ENCODE assay signal across 16 cellular contexts in the genomic region with DNA sequence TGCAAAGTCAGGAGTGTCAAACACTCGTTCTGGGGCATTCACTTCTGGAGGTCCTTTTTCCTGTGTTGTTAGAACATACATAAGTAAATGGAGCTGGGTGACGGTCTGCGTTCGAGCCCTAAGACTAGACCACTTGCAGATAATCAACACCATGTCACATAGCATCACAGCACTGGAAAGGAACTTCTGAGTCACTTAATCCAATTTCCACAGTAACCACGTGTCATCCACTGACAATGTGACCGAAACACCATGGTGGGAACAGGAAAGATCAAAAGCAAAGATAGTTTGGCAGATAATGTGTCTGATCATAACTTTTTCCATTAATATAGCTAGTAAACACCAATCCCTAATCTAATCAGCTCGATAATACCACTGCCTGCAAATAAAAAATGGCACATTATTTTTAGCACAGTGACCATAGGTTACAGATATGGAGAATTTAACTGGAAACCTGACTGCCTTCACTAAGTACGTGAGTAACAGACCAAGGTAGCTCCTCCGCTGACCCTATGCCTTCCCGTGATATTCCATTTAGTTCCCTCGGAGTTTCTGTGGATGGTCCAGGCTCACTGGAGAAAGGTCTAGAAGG. TPM values are rescaled to one million over a fixed set of nuclear protein-coding genes. Genes with fewer than 3 reads are reported as not detected.
DNase-seq lines count a peak whose midpoint lies in the region; ATAC-seq and TF ChIP-seq lines count a peak whose summit lies in the region.
"Had no signal": no experiment of that assay in that cellular context is flagged by ENCODE, and none has a peak within 500 bp of the region (broad histone marks: within the 10 kb centered on the region; RNA-seq: fewer than 3 reads in every experiment).

No MANE protein-coding gene starts in this region.

- H3K27ac ChIP-seq in lung (ENCODE audit: low read depth in 1 of 2, low read length in 1 of 2) (peak overlapping the region; percentile 22 to 68), testis (no peak overlapping the region)
- H3K27ac ChIP-seq: C4-2B, VCaP had no signal

- H3K4me3 Mint-ChIP-seq in activated T-helper 1 cell treated with anti-CD3 and anti-CD28 coated beads, Interleukin-12 subunit alpha, Interleukin-12 subunit beta, Interleukin-2, Interleukin-4 antibody, amounts not matched to agents 30 ng/mL and 10 ng/mL and 1 ng/mL, durations not matched to agents 14 hours and 24 hours and 36 hours = no peak overlapping the region

- no peaks in the 10 kb centered on the region for H3K9me3 Mint-ChIP-seq in activated T-helper 1 cell treated with anti-CD3 and anti-CD28 coated beads, Interleukin-12 subunit alpha, Interleukin-12 subunit beta, Interleukin-2, Interleukin-4 antibody, amounts not matched to agents 30 ng/mL and 10 ng/mL and 1 ng/mL, durations not matched to agents 14 hours and 24 hours and 36 hours

- TF ChIP-seq CTCF in lung (IDR thresholded peaks at IDR 0.05; ENCODE audit: control extremely low read depth, extremely low read depth) (no peak), testis (IDR thresholded peaks at IDR 0.05) (no peak)

- H3K9me3 ChIP-seq in lung (ENCODE audit: control insufficient read depth in 2 of 2, insufficient read depth in 1 of 2, low read length in 1 of 2) (no peaks in the 10 kb centered on the region), testis (no peaks in the 10 kb centered on the region)

- H3K36me3 ChIP-seq in lung (ENCODE audit: control insufficient read depth in 2 of 2, insufficient read depth in 2 of 2, low read length in 2 of 2) = peaks cover 2% of the 10 kb centered on the region in 2 donors
- no peaks in the 10 kb centered on the region for H3K36me3 ChIP-seq in testis (ENCODE audit: low read depth, missing control alignments)

- intact Hi-C loops in activated T-helper 1 cell treated with anti-CD3 and anti-CD28 coated beads, Interleukin-12 subunit alpha, Interleukin-12 subunit beta, Interleukin-2, Interleukin-4 antibody, amounts not matched to agents 30 ng/mL and 10 ng/mL and 1 ng/mL, durations not matched to agents 14 hours and 24 hours and 36 hours (cut with micrococcal nuclease) = loop anchor here (1.0 to 2.0 kb wide), 2 partner anchors 9 to 21 kb away; no protein-coding TSS in a partner anchor
- intact Hi-C loops in testis (cut with DNase I; ENCODE audit: low total_unique reads) = no loop called here

- no peak for ATAC-seq in lung (ENCODE audit: insufficient read depth, low FRiP score)
- ATAC-seq in HG03432 (IDR thresholded peaks at IDR 0.05; ENCODE audit: unreplicated experiment) = no peak

- H3K27me3 ChIP-seq in lung (ENCODE audit: control insufficient read depth, insufficient read depth) (no peaks in the 10 kb centered on the region), testis (no peaks in the 10 kb centered on the region)

- DNase-seq in stimulated activated CD4-positive, alpha-beta T cell treated with anti-CD3 and anti-CD28 coated beads, Interleukin-4, amount 100 ng/mL, for 24 hours = peak; percentile 19
- DNase-seq in stimulated activated CD4-positive, alpha-beta T cell treated with anti-CD3 and anti-CD28 coated beads, Interleukin-2, amount 100 ng/mL, for 48 hours = no peak
- DNase-seq in activated T-helper 1 cell treated with anti-CD3 and anti-CD28 coated beads, Interleukin-12 subunit alpha, Interleukin-12 subunit beta, Interleukin-2, Interleukin-4 antibody, amounts not matched to agents 30 ng/mL and 10 ng/mL and 1 ng/mL, durations not matched to agents 14 hours and 24 hours and 36 hours (ENCODE audit: low spot score) = no peak
- DNase-seq in lung (ENCODE audit: low spot score) (peak; percentile 15), testis (no peak), D341Med (ENCODE audit: low spot score) (no peak), ureter (ENCODE audit: low spot score) (no peak)
- DNase-seq: activated gamma-delta T cell treated with Interleukin-2 at 50 U/mL for 16 hours, caudate nucleus, NCI-H1436 treated with DMSO at 0.1 percent for 48 hours, NCI-H510A, substantia nigra had no signal

- TF ChIP-seq POLR2A in testis (IDR thresholded peaks at IDR 0.05) = no peak

- 62 to 73% methylated on average over 11 of the region's 11 CpGs for WGBS in lung, 2 donors
- WGBS in testis, 2 donors = 86 to 94% methylated on average over 11 of the region's 11 CpGs

- H3K4me3 ChIP-seq in lung (no peak overlapping the region), testis (no peak overlapping the region)

- peaks cover 44% of the 10 kb centered on the region for H3K4me1 Mint-ChIP-seq in activated T-helper 1 cell treated with anti-CD3 and anti-CD28 coated beads, Interleukin-12 subunit alpha, Interleukin-12 subunit beta, Interleukin-2, Interleukin-4 antibody, amounts not matched to agents 30 ng/mL and 10 ng/mL and 1 ng/mL, durations not matched to agents 14 hours and 24 hours and 36 hours (ENCODE audit: low read depth)

- H3K4me1 ChIP-seq in lung (ENCODE audit: control insufficient read depth in 2 of 2, insufficient read depth in 2 of 2, low read length in 2 of 2) (peaks cover 3 to 32% of the 10 kb centered on the region in 2 donors), testis (no peaks in the 10 kb centered on the region)

- H3K36me3 Mint-ChIP-seq in activated T-helper 1 cell treated with anti-CD3 and anti-CD28 coated beads, Interleukin-12 subunit alpha, Interleukin-12 subunit beta, Interleukin-2, Interleukin-4 antibody, amounts not matched to agents 30 ng/mL and 10 ng/mL and 1 ng/mL, durations not matched to agents 14 hours and 24 hours and 36 hours (ENCODE audit: low read depth) = no peaks in the 10 kb centered on the region

- peak overlapping the region; percentile 62 for H3K27ac Mint-ChIP-seq in activated T-helper 1 cell treated with anti-CD3 and anti-CD28 coated beads, Interleukin-12 subunit alpha, Interleukin-12 subunit beta, Interleukin-2, Interleukin-4 antibody, amounts not matched to agents 30 ng/mL and 10 ng/mL and 1 ng/mL, durations not matched to agents 14 hours and 24 hours and 36 hours

- no peaks in the 10 kb centered on the region for H3K27me3 Mint-ChIP-seq in activated T-helper 1 cell treated with anti-CD3 and anti-CD28 coated beads, Interleukin-12 subunit alpha, Interleukin-12 subunit beta, Interleukin-2, Interleukin-4 antibody, amounts not matched to agents 30 ng/mL and 10 ng/mL and 1 ng/mL, durations not matched to agents 14 hours and 24 hours and 36 hours (ENCODE audit: insufficient read depth)

RNA-seq across cellular contexts. Expression of gene WRNIP1, which starts 34.8 kb away (rescaled TPM):
- total RNA-seq in activated T-helper 1 cell treated with anti-CD3 and anti-CD28 coated beads, Interleukin-12 subunit alpha, Interleukin-12 subunit beta, Interleukin-2, Interleukin-4 antibody, amounts not matched to agents 30 ng/mL and 10 ng/mL and 1 ng/mL, durations not matched to agents 14 hours and 24 hours and 36 hours = 47.5 and 51.3 TPM in 2 replicates
- 10 to 100 TPM; 36.8 to 48.6 TPM for total RNA-seq in lung
- polyA plus RNA-seq in lung = 10 to 100 TPM; 36.8 to 56.0 TPM
- total RNA-seq in testis = 100 to 1,000 TPM in 1 of 2 donors, 10 to 100 TPM in 1; 95.8 to 102 TPM
- 57.7 TPM for polyA plus RNA-seq in testis (ENCODE audit: insufficient read depth, low read depth, low replicate concordance)
- 33.5 TPM for total RNA-seq in ureter

RNA-seq across cellular contexts. Expression of gene SERPINB1, which starts 41.6 kb away (rescaled TPM):
- 79.5 and 80.1 TPM in 2 replicates for total RNA-seq in activated T-helper 1 cell treated with anti-CD3 and anti-CD28 coated beads, Interleukin-12 subunit alpha, Interleukin-12 subunit beta, Interleukin-2, Interleukin-4 antibody, amounts not matched to agents 30 ng/mL and 10 ng/mL and 1 ng/mL, durations not matched to agents 14 hours and 24 hours and 36 hours
- total RNA-seq in lung (100 to 1,000 TPM in 1 of 2 donors, 10 to 100 TPM in 1; 58.0 to 106 TPM), testis (10 to 100 TPM; 15.0 to 19.6 TPM), ureter (43.8 TPM)
- polyA plus RNA-seq in lung (100 to 1,000 TPM in 1 of 2 donors, 10 to 100 TPM in 1; 85.1 to 242 TPM), testis (ENCODE audit: insufficient read depth, low read depth, low replicate concordance) (19.4 TPM)
- total RNA-seq: G401 had no signal

RNA-seq across cellular contexts. Expression of gene MYLK4, which starts 49.3 kb away (rescaled TPM):
- 0.10 TPM in 2 replicates for total RNA-seq in activated T-helper 1 cell treated with anti-CD3 and anti-CD28 coated beads, Interleukin-12 subunit alpha, Interleukin-12 subunit beta, Interleukin-2, Interleukin-4 antibody, amounts not matched to agents 30 ng/mL and 10 ng/mL and 1 ng/mL, durations not matched to agents 14 hours and 24 hours and 36 hours
- total RNA-seq in lung (1 to 10 TPM in 1 of 2 donors, under 1 TPM in 1; 0.86 to 1.6 TPM), testis (1 to 10 TPM in 1 of 2 donors, under 1 TPM in 1; 0.71 to 1.5 TPM), ureter (1.3 TPM)
- polyA plus RNA-seq in lung (1 to 10 TPM in 1 of 2 donors, under 1 TPM in 1; 0.27 to 1.2 TPM), testis (ENCODE audit: insufficient read depth, low read depth, low replicate concordance) (0.62 TPM)

Comparison
In these comparisons a context has a peak if more than half of its experiments do, and no peak if none do; other contexts are left out.
1. DNase-seq: peak in stimulated activated CD4-positive, alpha-beta T cell treated with anti-CD3 and anti-CD28 coated beads, Interleukin-4, amount 100 ng/mL, for 24 hours (single experiment) and lung (single experiment); none in stimulated activated CD4-positive, alpha-beta T cell treated with anti-CD3 and anti-CD28 coated beads, Interleukin-2, amount 100 ng/mL, for 48 hours (0 of 2), activated T-helper 1 cell treated with anti-CD3 and anti-CD28 coated beads, Interleukin-12 subunit alpha, Interleukin-12 subunit beta, Interleukin-2, Interleukin-4 antibody, amounts not matched to agents 30 ng/mL and 10 ng/mL and 1 ng/mL, durations not matched to agents 14 hours and 24 hours and 36 hours (single experiment), testis (single experiment), D341Med (single experiment) and ureter (single experiment).
2. H3K27ac ChIP-seq: peak in lung (2 of 2); none in testis (0 of 2).